ENCODE assay signal across 20 cellular contexts in genomic region chr17:35239823-35240222, GRCh38. TPM values are rescaled to one million over a fixed set of nuclear protein-coding genes. Genes with fewer than 3 reads are reported as not detected.
DNase-seq lines count a peak whose midpoint lies in the region; ATAC-seq and TF ChIP-seq lines count a peak whose summit lies in the region.
"Had no signal": no experiment of that assay in that cellular context is flagged by ENCODE, and none has a peak within 500 bp of the region (broad histone marks: within the 10 kb centered on the region; RNA-seq: fewer than 3 reads in every experiment).

No MANE protein-coding gene starts in this region.

- CTCF ChIA-PET in CD4-positive, alpha-beta memory T cell (lab: Charles Lee; ENCODE audit: partially characterized antibody): interaction anchor here (0.7 to 9.5 kb wide), 13 partner anchors 16 to 297 kb away, joined by 3 to 87 read pairs (median 5); partner anchors contain the start of gene SLFN12L

- TF ChIP-seq CTCF in natural killer cell (IDR thresholded peaks at IDR 0.05) (no peak), neural progenitor cell (IDR thresholded peaks at IDR 0.05) (no peak)

- H3K27ac ChIP-seq in CD4-positive, alpha-beta memory T cell (ENCODE audit: low read depth, low read length): peak overlapping the region; percentile 93
- H3K27ac ChIP-seq in GM23248: no peak overlapping the region
- H3K27ac ChIP-seq in neural progenitor cell: no peak overlapping the region
- H3K27ac ChIP-seq: left lung, thoracic aorta had no signal

- H4K20me1 ChIP-seq in GM23248 (ENCODE audit: insufficient read depth) (no peaks in the 10 kb centered on the region), neural progenitor cell (ENCODE audit: low read depth) (no peaks in the 10 kb centered on the region)

- POLR2A ChIA-PET in CD4-positive, alpha-beta memory T cell (lab: Charles Lee; ENCODE audit: partially characterized antibody): interaction anchor here (0.6 to 13.8 kb wide), 18 partner anchors 8 to 630 kb away, joined by 3 to 432 read pairs (median 27); partner anchors contain the start of gene SLFN12L

- peak overlapping the region; percentile 98 to 100 (median 99) for H3K4me3 Mint-ChIP-seq in CD4-positive, alpha-beta memory T cell
- H3K4me3 Mint-ChIP-seq in natural killer cell (peak overlapping the region; percentile 79), neural progenitor cell (no peak overlapping the region)

- peaks cover 0 to 2% (median 0%) of the 10 kb centered on the region in 8 donors for H3K9me3 Mint-ChIP-seq in CD4-positive, alpha-beta memory T cell
- H3K9me3 Mint-ChIP-seq in natural killer cell (no peaks in the 10 kb centered on the region), neural progenitor cell (no peaks in the 10 kb centered on the region)

- peaks cover 33 to 43% of the 10 kb centered on the region in 2 donors for H3K36me3 Mint-ChIP-seq in CD4-positive, alpha-beta memory T cell
- H3K36me3 Mint-ChIP-seq in natural killer cell: no peaks in the 10 kb centered on the region
- H3K36me3 Mint-ChIP-seq in neural progenitor cell: no peaks in the 10 kb centered on the region

- H3K79me2 ChIP-seq in GM23248 (ENCODE audit: insufficient read depth): peaks cover 19% of the 10 kb centered on the region
- no peaks in the 10 kb centered on the region for H3K79me2 ChIP-seq in neural progenitor cell (ENCODE audit: low read depth)

- H3K27me3 Mint-ChIP-seq in CD4-positive, alpha-beta memory T cell: no peaks in the 10 kb centered on the region
- H3K27me3 Mint-ChIP-seq in natural killer cell (ENCODE audit: low read depth in 2 of 2) (no peaks in the 10 kb centered on the region), neural progenitor cell (ENCODE audit: insufficient read depth, low read depth) (peaks cover 8% of the 10 kb centered on the region)

- H3K4me1 Mint-ChIP-seq in CD4-positive, alpha-beta memory T cell: peaks cover 50 to 87% (median 62%) of the 10 kb centered on the region in 4 donors
- H3K4me1 Mint-ChIP-seq in natural killer cell (peaks cover 71 to 79% of the 10 kb centered on the region in 2 donors), neural progenitor cell (peaks cover 16% of the 10 kb centered on the region)

- H3K4me3 ChIP-seq in CD4-positive, alpha-beta memory T cell (ENCODE audit: low read length in 2 of 2): peak overlapping the region; percentile 79 to 87
- H3K4me3 ChIP-seq in GM23248: no peak overlapping the region
- H3K4me3 ChIP-seq in neural progenitor cell: no peak overlapping the region
- H3K4me3 ChIP-seq: left lung, thoracic aorta had no signal

- H3K9ac ChIP-seq in GM23248 (no peak overlapping the region), neural progenitor cell (no peak overlapping the region)

- no peak for ATAC-seq in natural killer cell
- ATAC-seq: activated CD4-positive, CD25-positive, alpha-beta regulatory T cell treated with anti-CD3 and anti-CD28 coated beads, Interleukin-2, amount 50 U/mL, for 24 hours; left lung had no signal

- H3F3A ChIP-seq in GM23248 (ENCODE audit: insufficient read depth) (peaks cover 24% of the 10 kb centered on the region), neural progenitor cell (ENCODE audit: low read depth) (peaks cover 23% of the 10 kb centered on the region)

- 73 to 79% methylated on average over 4 of the region's 4 CpGs for WGBS in GM23248 (ENCODE audit: low coverage in 1 of 2, low lambda C conversion rate in 2 of 2, missing lambda C conversion rate in 2 of 2), 2 experiments

- H3K4me2 ChIP-seq in GM23248 (ENCODE audit: unreplicated experiment) (no peak overlapping the region), neural progenitor cell (no peak overlapping the region)

- peaks cover 53% of the 10 kb centered on the region for H3K4me1 ChIP-seq in CD4-positive, alpha-beta memory T cell (ENCODE audit: insufficient read depth, low read length)
- H3K4me1 ChIP-seq in GM23248 (ENCODE audit: insufficient read depth) (peaks cover 20% of the 10 kb centered on the region), neural progenitor cell (peaks cover 11% of the 10 kb centered on the region)

- H3K9me2 ChIP-seq in GM23248 (ENCODE audit: insufficient read depth): no peaks in the 10 kb centered on the region

- no peaks in the 10 kb centered on the region for H3K36me3 ChIP-seq in CD4-positive, alpha-beta memory T cell (ENCODE audit: insufficient read depth, low read length)
- H3K36me3 ChIP-seq in GM23248 (ENCODE audit: low read depth) (no peaks in the 10 kb centered on the region), neural progenitor cell (no peaks in the 10 kb centered on the region)
- H3K36me3 ChIP-seq: left lung, thoracic aorta had no signal

- H3K9me3 ChIP-seq in CD4-positive, alpha-beta memory T cell (ENCODE audit: control insufficient read depth in 1 of 2, low read length in 2 of 2): no peaks in the 10 kb centered on the region
- H3K9me3 ChIP-seq in GM23248 (ENCODE audit: low read depth) (no peaks in the 10 kb centered on the region), neural progenitor cell (ENCODE audit: low read depth) (no peaks in the 10 kb centered on the region)
- H3K9me3 ChIP-seq: left lung, thoracic aorta had no signal

- intact Hi-C loops in CD4-positive, alpha-beta memory T cell (cut with micrococcal nuclease): no loop called here
- intact Hi-C loops in natural killer cell (cut with micrococcal nuclease): loop anchor here (5.0 to 10.0 kb wide), 5 partner anchors 132 to 957 kb away; partner anchors contain the start of genes CCL3L1, CCL3L3, SLFN11 and SLFN12

- DNase-seq in CD4-positive, alpha-beta memory T cell: peak in 1 of 5 donors; percentile 12
- DNase-seq in GM23248 (peak; percentile 21), amniotic epithelial cell (ENCODE audit: low read depth) (peak; percentile 12), natural killer cell (no peak), neural progenitor cell (ENCODE audit: low spot score) (no peak), NCI-H2029 (lab: John Stamatoyannopoulos, UW) (no peak), AG08395 (ENCODE audit: low spot score) (no peak)
- DNase-seq: activated effector memory CD4-positive, alpha-beta T cell treated with anti-CD3 and anti-CD28 coated beads, Interleukin-2, amount 50 U/mL, for 16 hours; C1 segment of cervical spinal cord; EL; Karpas-422; left lung; NCI-H1417 treated with DMSO at 0.1 percent for 48 hours; NCI-H226; NK-92 treated with Interleukin-12 subunit alpha and Interleukin-12 subunit beta, amount 100 ng/mL, for 24 hours; RPMI8226; SW 1271 had no signal

- H3K27me3 ChIP-seq in CD4-positive, alpha-beta memory T cell (ENCODE audit: insufficient read depth, low read length): no peaks in the 10 kb centered on the region
- H3K27me3 ChIP-seq in GM23248 (replicated peaks; ENCODE audit: insufficient read depth) (no peaks in the 10 kb centered on the region), neural progenitor cell (peaks cover 9% of the 10 kb centered on the region)
- H3K27me3 ChIP-seq: left lung had no signal

- no peak overlapping the region for H2AFZ ChIP-seq in GM23248
- no peak overlapping the region for H2AFZ ChIP-seq in neural progenitor cell (replicated peaks)

- in situ Hi-C loops in GM23248 (cut with MboI): no loop called here

- H3K27ac Mint-ChIP-seq in CD4-positive, alpha-beta memory T cell: peak overlapping the region; percentile 90 to 97 (median 93)
- H3K27ac Mint-ChIP-seq in natural killer cell (peak overlapping the region; percentile 41 to 67), neural progenitor cell (no peak overlapping the region)

RNA-seq across cellular contexts. Expression of gene SLFN5, which starts 3.0 kb away (rescaled TPM):
- total RNA-seq in CD4-positive, alpha-beta memory T cell: 100 to 1,000 TPM; 182 to 188 TPM
- 100 to 1,000 TPM in 1 of 2 donors, 10 to 100 TPM in 1; 73.4 to 152 TPM for polyA plus RNA-seq in CD4-positive, alpha-beta memory T cell
- total RNA-seq in GM23248 (2014; rRNA removed; shearing (Covaris generic)): 57.3 and 72.7 TPM in 2 replicates
- 33.4 and 33.9 TPM in 2 replicates for polyA plus RNA-seq in GM23248 (2016; fragmentation: Nextera tagmentation; extraction: Ambion mirVana)
- total RNA-seq in natural killer cell (100 to 1,000 TPM; 118 to 164 (median 141) TPM), neural progenitor cell (ENCODE audit: low replicate concordance) (3.5 and 5.8 TPM in 2 replicates)

RNA-seq across cellular contexts. Expression of gene SLC35G3, which starts 45.6 kb away (rescaled TPM):
- total RNA-seq in CD4-positive, alpha-beta memory T cell: not detected
- polyA plus RNA-seq in CD4-positive, alpha-beta memory T cell: under 1 TPM in 1 of 2 donors, not detected in 1; 0.09 TPM
- not detected in 2 replicates for total RNA-seq in GM23248 (2014; rRNA removed; shearing (Covaris generic))
- not detected in 2 replicates for polyA plus RNA-seq in GM23248 (2016; fragmentation: Nextera tagmentation; extraction: Ambion mirVana)
- total RNA-seq in natural killer cell: not detected
- not detected in 2 replicates for total RNA-seq in neural progenitor cell (ENCODE audit: low replicate concordance)
- total RNA-seq: left lung, myocyte, thoracic aorta had no signal

Comparison
In these comparisons a context has a peak if more than half of its experiments do, and no peak if none do; other contexts are left out.
1. DNase-seq: peak in GM23248 (single experiment) and amniotic epithelial cell (single experiment); none in natural killer cell (single experiment), neural progenitor cell (single experiment), NCI-H2029 (single experiment) and AG08395 (single experiment).
2. H3K4me3 ChIP-seq: peak in CD4-positive, alpha-beta memory T cell (2 of 2); none in GM23248 (single experiment) and neural progenitor cell (single experiment).